8 cellular contexts compared by ENCODE assay signal in genomic region chr6:31660224-31660997, GRCh38. TPM values are rescaled to one million over a fixed set of nuclear protein-coding genes. Genes with fewer than 3 reads are reported as not detected.
DNase-seq lines count a peak whose midpoint lies in the region.

TSS of gene C6orf47 (minus strand) at chr6:31660778. CDS start at chr6:31659947, 831 bp downstream.

- peak within 1 kb of the TSS; percentile 1 for H3K23ac ChIP-seq in mesendoderm (ENCODE audit: low read length)

- peak within 1 kb of the TSS; percentile 84 for H3K56ac ChIP-seq in mesendoderm (ENCODE audit: low read length)

- H3K9ac ChIP-seq in endocrine pancreas (ENCODE audit: control insufficient read depth, insufficient read depth, low read length) (peak within 1 kb of the TSS; percentile 92), mesendoderm (ENCODE audit: low read length) (peak within 1 kb of the TSS; percentile 79)

- DNase-seq in SIG-M5 treated with dmso at 0.1 percent for 504 hours (lab: John Stamatoyannopoulos, UW; ENCODE audit: unreplicated experiment): peak; percentile 80
- DNase-seq in SIG-M5 (lab: John Stamatoyannopoulos, UW): no peak
- peak; percentile 86 for DNase-seq in HT-29 (ENCODE audit: low spot score)
- DNase-seq in NOMO-1 treated with DMSO at 0.1 percent for 48 hours (lab: John Stamatoyannopoulos, UW; ENCODE audit: unreplicated experiment): peak; percentile 69
- DNase-seq in activated CD8-positive, alpha-beta memory T cell treated with anti-CD3 and anti-CD28 coated beads for 48 hours (ENCODE audit: low read depth in 2 of 3, low spot score in 2 of 3): peak in 2 of 3 experiments; percentile 62 to 64
- DNase-seq in mesendoderm: peak; percentile 90
- peak; percentile 47 for DNase-seq in stimulated activated CD8-positive, alpha-beta memory T cell treated with anti-CD3 and anti-CD28 coated beads, Interleukin-15, amount 100 ng/mL, for 24 hours (ENCODE audit: low read depth)

- H2BK5ac ChIP-seq in mesendoderm (ENCODE audit: low read length): peak within 1 kb of the TSS; percentile 29

- no peak within 1 kb of the TSS for H4K8ac ChIP-seq in mesendoderm (ENCODE audit: low read depth, low read length)

- H3K18ac ChIP-seq in mesendoderm (ENCODE audit: low read length): peak within 1 kb of the TSS; percentile 42

- no peaks in the 10 kb centered on the region for H3K9me3 ChIP-seq in endocrine pancreas (ENCODE audit: control insufficient read depth, low read length)

- no peak within 1 kb of the TSS for H2AK5ac ChIP-seq in mesendoderm (ENCODE audit: low read length)

- no peak within 1 kb of the TSS for H4K5ac ChIP-seq in mesendoderm (ENCODE audit: low read length)

- no peaks in the 10 kb centered on the region for H3K27me3 ChIP-seq in endocrine pancreas (ENCODE audit: control insufficient read depth, insufficient read depth, low read length)
- H3K27me3 ChIP-seq in mesendoderm (ENCODE audit: insufficient read depth, low read length, poor library complexity): no peaks in the 10 kb centered on the region

- peak within 1 kb of the TSS; percentile 73 for H3K4ac ChIP-seq in mesendoderm (ENCODE audit: low read depth, low read length)

- H3K36me3 ChIP-seq in endocrine pancreas (ENCODE audit: control insufficient read depth, insufficient read depth, low read length): peaks cover 2% of the 10 kb centered on the region
- no peaks in the 10 kb centered on the region for H3K36me3 ChIP-seq in mesendoderm (ENCODE audit: control insufficient read depth, insufficient read depth, low read length)

- H3K27ac ChIP-seq in mesendoderm (ENCODE audit: low read depth, low read length): peak within 1 kb of the TSS; percentile 53

- H3K4me2 ChIP-seq in mesendoderm (ENCODE audit: low read length): peak within 1 kb of the TSS; percentile 75

- no peak within 1 kb of the TSS for H2BK120ac ChIP-seq in mesendoderm (ENCODE audit: low read depth, low read length)

- peaks cover 6% of the 10 kb centered on the region for H3K4me1 ChIP-seq in endocrine pancreas (ENCODE audit: control insufficient read depth, insufficient read depth, low read length)
- H3K4me1 ChIP-seq in mesendoderm (ENCODE audit: control insufficient read depth, low read depth, low read length): peaks cover 8% of the 10 kb centered on the region

- H3K79me2 ChIP-seq in mesendoderm (ENCODE audit: control insufficient read depth, insufficient read depth, low read length): peaks cover 30% of the 10 kb centered on the region

- no peak within 1 kb of the TSS for H2BK15ac ChIP-seq in mesendoderm (replicated peaks; ENCODE audit: low read depth)

- peak within 1 kb of the TSS; percentile 74 for H3K4me3 ChIP-seq in endocrine pancreas (ENCODE audit: control insufficient read depth, insufficient read depth, low read length)
- peak within 1 kb of the TSS; percentile 65 for H3K4me3 ChIP-seq in mesendoderm (ENCODE audit: low read length)

- H3K79me1 ChIP-seq in mesendoderm (ENCODE audit: low read length): peaks cover 27% of the 10 kb centered on the region

- WGBS in mesendoderm (ENCODE audit: extremely low coverage, insufficient coverage, low lambda C conversion rate): no CpG with 5 or more reads among the region's 51 CpGs

RNA-seq across cellular contexts. Expression of gene C6orf47, which starts in this region (rescaled TPM):
- 24.7 and 29.1 TPM in 2 replicates for total RNA-seq in HT-29 (2014; rRNA removed; shearing (Covaris generic))
- 7.4 TPM for polyA plus RNA-seq in mesendoderm (2013, experiment 1 of 2)
- polyA plus RNA-seq in mesendoderm (2013, experiment 2 of 2): 7.6 TPM
